ENCODE assay signal across 8 cellular contexts in the genomic region with DNA sequence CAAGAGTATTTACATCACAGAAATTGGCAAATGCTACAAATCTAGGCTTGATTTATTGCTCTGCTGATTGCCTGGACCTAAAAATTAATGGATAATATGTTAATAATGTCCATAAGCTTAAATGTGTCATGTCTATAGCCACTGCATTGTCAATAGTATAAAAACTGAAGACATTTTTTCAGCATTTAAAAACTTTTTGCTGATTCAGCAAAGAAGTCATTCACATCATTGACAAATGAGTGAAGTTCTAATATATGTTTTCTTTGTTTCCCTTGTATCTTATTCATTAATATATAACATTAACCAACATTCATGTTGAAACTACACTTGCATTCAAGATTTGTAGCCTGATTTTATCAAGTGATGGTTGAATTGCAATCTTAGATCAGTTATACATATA.
"Had no signal": no experiment of that assay in that cellular context is flagged by ENCODE, and none has a peak within 500 bp of the region (broad histone marks: within the 10 kb centered on the region; RNA-seq: fewer than 3 reads in every experiment).

No MANE protein-coding gene starts in this region.

- H3K4me3 ChIP-seq: GM23338, HAP-1 had no signal

- ATAC-seq: GM23338, HCT116 had no signal

- H3K4me2 ChIP-seq: GM23338 had no signal

- H3K27ac Mint-ChIP-seq: GM23338, HFFc6, IgD-negative memory B cell had no signal

- H3K27ac ChIP-seq: HL-60 had no signal

- H3K4me3 Mint-ChIP-seq: GM23338, HFFc6, IgD-negative memory B cell had no signal

- DNase-seq: H7, HFFc6, KG1 had no signal

- H3K4me1 ChIP-seq: HAP-1 had no signal

- H3K9me3 ChIP-seq: HAP-1 had no signal

- H3K36me3 Mint-ChIP-seq: IgD-negative memory B cell had no signal

- H2AFZ ChIP-seq: GM23338 had no signal

- H3K4me1 Mint-ChIP-seq: GM23338, IgD-negative memory B cell had no signal

- H3K36me3 ChIP-seq: HAP-1 had no signal
